3 cellular contexts compared by ENCODE assay signal in genomic region chr9:104234632-104235337, GRCh38.
DNase-seq lines count a peak whose midpoint lies in the region; ATAC-seq, FAIRE-seq and TF ChIP-seq lines count a peak whose summit lies in the region.
"Not testable (repeated sequence)": the region's sequence is repeated elsewhere in the genome, so short reads cannot be mapped to it uniquely, and the experiment has no call there.

No MANE protein-coding gene starts in this region.

- H3K9ac ChIP-seq in kidney (ENCODE audit: low read length in 2 of 2) = not testable (repeated sequence)

- H3K4me1 ChIP-seq in kidney (ENCODE audit: control insufficient read depth in 1 of 2, insufficient read depth in 1 of 2, low read depth in 1 of 2, low read length in 2 of 2) = not testable (repeated sequence)

- H3K4me3 ChIP-seq in kidney (ENCODE audit: low read length in 2 of 2) = not testable (repeated sequence)

- not testable (repeated sequence) for H3K27ac ChIP-seq in kidney (ENCODE audit: low read depth in 2 of 2, low read length in 2 of 2)

- DNase-seq in Right ventricle myocardium inferior (ENCODE audit: missing footprints) (peak; percentile 51), kidney (peak; percentile 33)
- peak; percentile 1 for DNase-seq in stimulated activated CD4-positive, alpha-beta T cell treated with anti-CD3 and anti-CD28 coated beads, Interleukin-4, amount 100 ng/mL, for 1 hour

- not testable (repeated sequence) for H3K9me3 ChIP-seq in kidney (ENCODE audit: control insufficient read depth in 1 of 2, low read length in 2 of 2)

- not testable (repeated sequence) for TF ChIP-seq CTCF in kidney (IDR thresholded peaks at IDR 0.05; ENCODE audit: borderline replicate concordance, extremely low read depth, insufficient read depth)

- ATAC-seq in Right ventricle myocardium inferior = not testable (repeated sequence)

- not testable (repeated sequence) for FAIRE-seq in kidney (lab: Jason Lieb, UNC)

- intact Hi-C loops in Right ventricle myocardium inferior (cut with DNase I); kidney (cut with DNase I): not testable (repeated sequence)

- H3K36me3 ChIP-seq in kidney (ENCODE audit: control insufficient read depth in 1 of 2, insufficient read depth in 2 of 2, low read length in 2 of 2) = not testable (repeated sequence)

Comparison
In these comparisons a context has a peak if more than half of its experiments do, and no peak if none do; other contexts are left out.
1. DNase-seq: peak in every context shown above with its lines; median percentile 51 in Right ventricle myocardium inferior; 33 in kidney; 1 in stimulated activated CD4-positive, alpha-beta T cell treated with anti-CD3 and anti-CD28 coated beads, Interleukin-4, amount 100 ng/mL, for 1 hour.